Comparison of ENCODE assay signal across 1 cellular context in the genomic region with DNA sequence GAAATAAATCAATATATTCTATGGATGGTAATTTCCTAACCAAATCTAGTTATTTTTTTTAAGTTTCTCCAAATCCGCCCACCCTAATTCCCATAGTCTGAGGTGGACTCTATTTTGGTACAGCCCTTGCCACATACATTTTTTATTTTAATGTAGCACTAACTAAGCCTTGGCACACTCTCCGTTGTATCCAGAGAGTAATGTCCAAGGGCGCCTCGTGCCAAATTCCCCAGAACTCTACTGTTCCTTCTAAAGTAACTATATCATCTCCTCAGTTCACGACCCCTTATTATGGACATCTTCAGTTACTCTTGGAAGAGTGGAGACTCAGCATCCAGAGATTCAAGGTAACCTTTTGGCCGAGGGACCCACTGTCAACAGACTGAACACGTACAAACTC.
TF ChIP-seq lines count a peak whose summit lies in the region.

No MANE protein-coding gene starts in this region.

TF ChIP-seq in GM23338, 12 proteins besides CTCF, POLR2A, EP300 and RAD21 (continued from another document):
- TF ChIP-seq, protein P1, sequence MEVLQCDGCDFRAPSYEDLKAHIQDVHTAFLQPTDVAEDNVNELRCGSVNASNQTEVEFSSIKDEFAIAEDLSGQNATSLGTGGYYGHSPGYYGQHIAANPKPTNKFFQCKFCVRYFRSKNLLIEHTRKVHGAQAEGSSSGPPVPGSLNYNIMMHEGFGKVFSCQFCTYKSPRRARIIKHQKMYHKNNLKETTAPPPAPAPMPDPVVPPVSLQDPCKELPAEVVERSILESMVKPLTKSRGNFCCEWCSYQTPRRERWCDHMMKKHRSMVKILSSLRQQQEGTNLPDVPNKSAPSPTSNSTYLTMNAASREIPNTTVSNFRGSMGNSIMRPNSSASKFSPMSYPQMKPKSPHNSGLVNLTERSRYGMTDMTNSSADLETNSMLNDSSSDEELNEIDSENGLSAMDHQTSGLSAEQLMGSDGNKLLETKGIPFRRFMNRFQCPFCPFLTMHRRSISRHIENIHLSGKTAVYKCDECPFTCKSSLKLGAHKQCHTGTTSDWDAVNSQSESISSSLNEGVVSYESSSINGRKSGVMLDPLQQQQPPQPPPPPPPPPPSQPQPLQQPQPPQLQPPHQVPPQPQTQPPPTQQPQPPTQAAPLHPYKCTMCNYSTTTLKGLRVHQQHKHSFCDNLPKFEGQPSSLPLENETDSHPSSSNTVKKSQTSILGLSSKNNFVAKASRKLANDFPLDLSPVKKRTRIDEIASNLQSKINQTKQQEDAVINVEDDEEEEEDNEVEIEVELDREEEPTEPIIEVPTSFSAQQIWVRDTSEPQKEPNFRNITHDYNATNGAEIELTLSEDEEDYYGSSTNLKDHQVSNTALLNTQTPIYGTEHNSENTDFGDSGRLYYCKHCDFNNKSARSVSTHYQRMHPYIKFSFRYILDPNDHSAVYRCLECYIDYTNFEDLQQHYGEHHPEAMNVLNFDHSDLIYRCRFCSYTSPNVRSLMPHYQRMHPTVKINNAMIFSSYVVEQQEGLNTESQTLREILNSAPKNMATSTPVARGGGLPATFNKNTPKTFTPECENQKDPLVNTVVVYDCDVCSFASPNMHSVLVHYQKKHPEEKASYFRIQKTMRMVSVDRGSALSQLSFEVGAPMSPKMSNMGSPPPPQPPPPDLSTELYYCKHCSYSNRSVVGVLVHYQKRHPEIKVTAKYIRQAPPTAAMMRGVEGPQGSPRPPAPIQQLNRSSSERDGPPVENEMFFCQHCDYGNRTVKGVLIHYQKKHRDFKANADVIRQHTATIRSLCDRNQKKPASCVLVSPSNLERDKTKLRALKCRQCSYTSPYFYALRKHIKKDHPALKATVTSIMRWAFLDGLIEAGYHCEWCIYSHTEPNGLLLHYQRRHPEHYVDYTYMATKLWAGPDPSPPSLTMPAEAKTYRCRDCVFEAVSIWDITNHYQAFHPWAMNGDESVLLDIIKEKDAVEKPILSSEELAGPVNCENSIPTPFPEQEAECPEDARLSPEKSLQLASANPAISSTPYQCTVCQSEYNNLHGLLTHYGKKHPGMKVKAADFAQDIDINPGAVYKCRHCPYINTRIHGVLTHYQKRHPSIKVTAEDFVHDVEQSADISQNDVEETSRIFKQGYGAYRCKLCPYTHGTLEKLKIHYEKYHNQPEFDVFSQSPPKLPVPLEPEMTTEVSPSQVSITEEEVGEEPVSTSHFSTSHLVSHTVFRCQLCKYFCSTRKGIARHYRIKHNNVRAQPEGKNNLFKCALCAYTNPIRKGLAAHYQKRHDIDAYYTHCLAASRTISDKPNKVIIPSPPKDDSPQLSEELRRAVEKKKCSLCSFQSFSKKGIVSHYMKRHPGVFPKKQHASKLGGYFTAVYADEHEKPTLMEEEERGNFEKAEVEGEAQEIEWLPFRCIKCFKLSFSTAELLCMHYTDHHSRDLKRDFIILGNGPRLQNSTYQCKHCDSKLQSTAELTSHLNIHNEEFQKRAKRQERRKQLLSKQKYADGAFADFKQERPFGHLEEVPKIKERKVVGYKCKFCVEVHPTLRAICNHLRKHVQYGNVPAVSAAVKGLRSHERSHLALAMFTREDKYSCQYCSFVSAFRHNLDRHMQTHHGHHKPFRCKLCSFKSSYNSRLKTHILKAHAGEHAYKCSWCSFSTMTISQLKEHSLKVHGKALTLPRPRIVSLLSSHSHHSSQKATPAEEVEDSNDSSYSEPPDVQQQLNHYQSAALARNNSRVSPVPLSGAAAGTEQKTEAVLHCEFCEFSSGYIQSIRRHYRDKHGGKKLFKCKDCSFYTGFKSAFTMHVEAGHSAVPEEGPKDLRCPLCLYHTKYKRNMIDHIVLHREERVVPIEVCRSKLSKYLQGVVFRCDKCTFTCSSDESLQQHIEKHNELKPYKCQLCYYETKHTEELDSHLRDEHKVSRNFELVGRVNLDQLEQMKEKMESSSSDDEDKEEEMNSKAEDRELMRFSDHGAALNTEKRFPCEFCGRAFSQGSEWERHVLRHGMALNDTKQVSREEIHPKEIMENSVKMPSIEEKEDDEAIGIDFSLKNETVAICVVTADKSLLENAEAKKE (CRISPR knock-in tag; IDR thresholded peaks at IDR 0.05), result no peak
- no peak for TF ChIP-seq POLR2AphosphoS5 (IDR thresholded peaks at IDR 0.05; ENCODE audit: low read depth)
- no peak for TF ChIP-seq STAT1 (IDR thresholded peaks at IDR 0.05; ENCODE audit: unreplicated experiment)
- no peak for TF ChIP-seq CREB1 (CRISPR knock-in tag; IDR thresholded peaks at IDR 0.05; ENCODE audit: low read depth)
- no peak for TF ChIP-seq EZH2 (IDR thresholded peaks at IDR 0.05; ENCODE audit: low read depth, unreplicated experiment)
- TF ChIP-seq ZNF114 (CRISPR knock-in tag; IDR thresholded peaks at IDR 0.05), result no peak
- no peak for TF ChIP-seq ZNF331 (CRISPR knock-in tag; IDR thresholded peaks at IDR 0.05; ENCODE audit: low read depth)
- TF ChIP-seq, protein P2, sequence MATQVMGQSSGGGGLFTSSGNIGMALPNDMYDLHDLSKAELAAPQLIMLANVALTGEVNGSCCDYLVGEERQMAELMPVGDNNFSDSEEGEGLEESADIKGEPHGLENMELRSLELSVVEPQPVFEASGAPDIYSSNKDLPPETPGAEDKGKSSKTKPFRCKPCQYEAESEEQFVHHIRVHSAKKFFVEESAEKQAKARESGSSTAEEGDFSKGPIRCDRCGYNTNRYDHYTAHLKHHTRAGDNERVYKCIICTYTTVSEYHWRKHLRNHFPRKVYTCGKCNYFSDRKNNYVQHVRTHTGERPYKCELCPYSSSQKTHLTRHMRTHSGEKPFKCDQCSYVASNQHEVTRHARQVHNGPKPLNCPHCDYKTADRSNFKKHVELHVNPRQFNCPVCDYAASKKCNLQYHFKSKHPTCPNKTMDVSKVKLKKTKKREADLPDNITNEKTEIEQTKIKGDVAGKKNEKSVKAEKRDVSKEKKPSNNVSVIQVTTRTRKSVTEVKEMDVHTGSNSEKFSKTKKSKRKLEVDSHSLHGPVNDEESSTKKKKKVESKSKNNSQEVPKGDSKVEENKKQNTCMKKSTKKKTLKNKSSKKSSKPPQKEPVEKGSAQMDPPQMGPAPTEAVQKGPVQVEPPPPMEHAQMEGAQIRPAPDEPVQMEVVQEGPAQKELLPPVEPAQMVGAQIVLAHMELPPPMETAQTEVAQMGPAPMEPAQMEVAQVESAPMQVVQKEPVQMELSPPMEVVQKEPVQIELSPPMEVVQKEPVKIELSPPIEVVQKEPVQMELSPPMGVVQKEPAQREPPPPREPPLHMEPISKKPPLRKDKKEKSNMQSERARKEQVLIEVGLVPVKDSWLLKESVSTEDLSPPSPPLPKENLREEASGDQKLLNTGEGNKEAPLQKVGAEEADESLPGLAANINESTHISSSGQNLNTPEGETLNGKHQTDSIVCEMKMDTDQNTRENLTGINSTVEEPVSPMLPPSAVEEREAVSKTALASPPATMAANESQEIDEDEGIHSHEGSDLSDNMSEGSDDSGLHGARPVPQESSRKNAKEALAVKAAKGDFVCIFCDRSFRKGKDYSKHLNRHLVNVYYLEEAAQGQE (IDR thresholded peaks at IDR 0.05; ENCODE audit: unreplicated experiment), result no peak
- TF ChIP-seq NANOG (IDR thresholded peaks at IDR 0.05; ENCODE audit: borderline replicate concordance), result no peak
